8 cellular contexts compared by ENCODE assay signal in the genomic region with DNA sequence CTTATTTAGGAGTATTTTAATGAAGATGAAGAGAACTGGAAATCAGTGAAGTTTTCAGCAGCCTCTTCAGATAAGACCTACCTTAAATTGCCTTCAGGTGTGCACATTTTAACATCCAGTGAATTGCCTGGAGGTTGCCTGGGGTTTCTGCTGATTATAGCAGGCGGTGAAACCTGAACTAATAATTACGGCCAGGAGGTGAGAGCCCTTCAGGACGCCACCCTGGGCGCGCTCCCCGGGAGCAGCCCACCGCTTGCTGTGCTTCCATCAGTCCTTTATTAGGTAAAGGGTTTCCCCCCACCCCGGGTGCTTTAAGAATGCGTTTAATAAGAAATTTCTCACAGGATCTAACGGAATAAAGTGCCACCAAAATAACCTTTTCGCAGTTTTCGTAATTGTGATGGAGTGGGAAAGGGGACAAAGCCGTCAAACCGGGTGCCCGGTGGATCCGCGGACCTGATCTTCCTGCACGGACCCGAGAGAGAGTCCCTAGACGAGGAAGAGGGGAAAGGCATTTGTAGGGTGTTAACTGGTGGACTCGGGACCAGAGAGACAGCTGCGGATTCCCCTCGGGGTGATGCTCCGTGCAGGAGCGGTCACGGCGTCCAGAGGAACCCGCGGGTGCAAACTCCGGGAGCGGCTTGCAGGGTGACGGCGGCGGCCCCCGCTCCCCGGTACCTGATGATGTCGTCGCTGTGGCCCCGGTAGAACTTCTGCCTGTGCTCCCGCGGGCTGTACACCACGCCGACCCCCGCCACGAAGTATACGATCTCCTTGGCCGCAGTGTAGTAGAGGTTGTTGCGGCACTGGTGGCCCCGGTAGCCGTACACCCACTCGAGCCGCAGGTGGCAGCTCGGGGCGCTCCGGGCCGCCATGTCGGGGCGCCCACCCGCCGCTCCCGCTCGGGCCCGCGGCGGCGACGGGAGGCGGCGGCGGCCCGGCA. TPM values are rescaled to one million over a fixed set of nuclear protein-coding genes. Genes with fewer than 3 reads are reported as not detected.
DNase-seq lines count a peak whose midpoint lies in the region; ATAC-seq and TF ChIP-seq lines count a peak whose summit lies in the region.

No MANE protein-coding gene starts in this region.

- TF ChIP-seq CTCF in foreskin keratinocyte (conservative IDR thresholded peaks at IDR 0.05): no peak

- peak overlapping the region; percentile 87 for H3K4me3 Mint-ChIP-seq in activated T-cell treated with anti-CD3 and anti-CD28 coated beads, Interleukin-2, amount 50 U/mL, for 24 hours

- H3K27ac Mint-ChIP-seq in activated T-cell treated with anti-CD3 and anti-CD28 coated beads, Interleukin-2, amount 50 U/mL, for 24 hours: peak overlapping the region; percentile 86

- H3K9me3 ChIP-seq in MG63: no peaks in the 10 kb centered on the region

- no peaks in the 10 kb centered on the region for H3K36me3 ChIP-seq in MG63

- H3K36me3 Mint-ChIP-seq in activated T-cell treated with anti-CD3 and anti-CD28 coated beads, Interleukin-2, amount 50 U/mL, for 24 hours (ENCODE audit: low read depth): peaks cover 6% of the 10 kb centered on the region

- no peaks in the 10 kb centered on the region for H3K4me1 ChIP-seq in foreskin keratinocyte

- no peaks in the 10 kb centered on the region for H3K9me3 Mint-ChIP-seq in activated T-cell treated with anti-CD3 and anti-CD28 coated beads, Interleukin-2, amount 50 U/mL, for 24 hours

- H3K4me1 Mint-ChIP-seq in activated T-cell treated with anti-CD3 and anti-CD28 coated beads, Interleukin-2, amount 50 U/mL, for 24 hours (ENCODE audit: low read depth): peaks cover 38% of the 10 kb centered on the region

- H3K27ac ChIP-seq in foreskin keratinocyte: no peak overlapping the region

- ATAC-seq in foreskin keratinocyte: peak; percentile 0
- ATAC-seq in HG03520 (IDR thresholded peaks at IDR 0.05; ENCODE audit: unreplicated experiment): no peak

- H3K27me3 ChIP-seq in MG63 (peaks cover 21% of the 10 kb centered on the region; the same call in 1 of the 2 replicates), foreskin keratinocyte (peaks cover 30% of the 10 kb centered on the region)

- peak; percentile 9 for DNase-seq in activated CD4-positive, alpha-beta T cell treated with anti-CD3 and anti-CD28 coated beads for 1 hour
- DNase-seq in activated CD4-positive, alpha-beta T cell treated with anti-CD3 and anti-CD28 coated beads, Interleukin-2, amount 50 U/mL, for 4 hours: no peak
- DNase-seq in MG63 (peak; percentile 0), foreskin keratinocyte (no peak), occipital lobe (lab: John Stamatoyannopoulos, UW) (peak; percentile 28), germinal center (ENCODE audit: low spot score) (no peak)
- DNase-seq in activated T-cell treated with anti-CD3 and anti-CD28 coated beads, Interleukin-2, amount 50 U/mL, for 24 hours: no peak

- H3K4me3 ChIP-seq in MG63: peak overlapping the region; percentile 45

- no peaks in the 10 kb centered on the region for H3K27me3 Mint-ChIP-seq in activated T-cell treated with anti-CD3 and anti-CD28 coated beads, Interleukin-2, amount 50 U/mL, for 24 hours

RNA-seq across cellular contexts. Expression of a gene that starts 0.9 kb away (rescaled TPM):
- 0.23 and 0.62 TPM in 2 replicates for total RNA-seq in MG63 (2014; rRNA removed; shearing (Covaris generic); ENCODE audit: low replicate concordance)
- total RNA-seq in foreskin keratinocyte (0.39 and 0.78 TPM in 2 replicates), occipital lobe (30.3 TPM)
- 0.03 and 0.07 TPM in 2 replicates for polyA plus RNA-seq in foreskin keratinocyte

RNA-seq across cellular contexts. Expression of a gene that starts 32.6 kb away (rescaled TPM):
- total RNA-seq in MG63 (2014; rRNA removed; shearing (Covaris generic); ENCODE audit: low replicate concordance): 35.8 and 42.1 TPM in 2 replicates
- total RNA-seq in foreskin keratinocyte: 26.9 and 27.4 TPM in 2 replicates
- 14.2 and 16.5 TPM in 2 replicates for polyA plus RNA-seq in foreskin keratinocyte
- total RNA-seq in occipital lobe: 12.2 TPM

Comparison
In these comparisons a context has a peak if more than half of its experiments do, and no peak if none do; other contexts are left out.
1. DNase-seq: peak in activated CD4-positive, alpha-beta T cell treated with anti-CD3 and anti-CD28 coated beads for 1 hour (single experiment), MG63 (single experiment) and occipital lobe (single experiment); none in activated CD4-positive, alpha-beta T cell treated with anti-CD3 and anti-CD28 coated beads, Interleukin-2, amount 50 U/mL, for 4 hours (0 of 2), activated T-cell treated with anti-CD3 and anti-CD28 coated beads, Interleukin-2, amount 50 U/mL, for 24 hours (single experiment), foreskin keratinocyte (0 of 2) and germinal center (single experiment).
2. RNA of a gene that starts 0.9 kb away (total RNA-seq): 30.3 TPM in occipital lobe (single experiment); 0.39 to 0.78 TPM in foreskin keratinocyte and 0.23 to 0.62 TPM in MG63; every median in the first group is over 10 times any median in the second.